19 cellular contexts compared by ENCODE assay signal in genomic region chr10:34017281-34017680, GRCh38.
DNase-seq lines count a peak whose midpoint lies in the region; ATAC-seq, FAIRE-seq and TF ChIP-seq lines count a peak whose summit lies in the region.
"Had no signal": no experiment of that assay in that cellular context is flagged by ENCODE, and none has a peak within 500 bp of the region (broad histone marks: within the 10 kb centered on the region; RNA-seq: fewer than 3 reads in every experiment).

No MANE protein-coding gene starts in this region.

- RAD21 ChIA-PET in GM12878 (lab: Charles Lee; ENCODE audit: unreplicated experiment) = interaction anchor here (0.6 kb wide), 1 partner anchor 719 kb away, joined by 4 read pairs; no protein-coding TSS in a partner anchor

- FAIRE-seq in GM12878 (lab: Jason Lieb, UNC) = no peak

- no TSS peak for BruUV-seq in GM12878 (replicated peaks; lab: Mats Ljungman, UMichigan)

- no peak overlapping the region for H3K9ac ChIP-seq in GM12878 (ENCODE audit: control insufficient read depth, insufficient read depth, low read length)
- H3K9ac ChIP-seq: GM23248 had no signal

- no peak for TF ChIP-seq RAD21 in GM12878 (IDR thresholded peaks at IDR 0.05; ENCODE audit: insufficient read depth, low read depth, low read length)

- WGBS in GM12878 (ENCODE audit: insufficient coverage, insufficient replicate concordance, low lambda C conversion rate, missing lambda C conversion rate) = 0% methylated on average over 1 of the region's 1 CpG

- H3K4me2 ChIP-seq in GM12878 (ENCODE audit: control insufficient read depth, insufficient read depth) = no peak overlapping the region

- DNase-seq in DMS 273 (lab: John Stamatoyannopoulos, UW; ENCODE audit: unreplicated experiment) (peak; percentile 0), DMS 273 treated with DMSO at 0.1 percent for 48 hours (lab: John Stamatoyannopoulos, UW) (no peak), GM12878 (ENCODE audit: low read depth, low spot score) (no peak), iPS-NIHi7 (ENCODE audit: extremely low spot score) (peak; percentile 74), NCI-H187 (lab: John Stamatoyannopoulos, UW) (no peak), NCI-H446 treated with DMSO at 0.1 percent for 48 hours (lab: John Stamatoyannopoulos, UW) (no peak), left lung (no peak)
- peak; percentile 7 for DNase-seq in Jurkat, Clone E6-1 (ENCODE audit: low read depth, low spot score)
- DNase-seq: 8988T; activated effector memory CD4-positive, alpha-beta T cell treated with Interleukin-2 at 50 U/mL for 16 hours; amniotic stem cell; EL; GM23248; islet precursor cell; NCI-H2029; stimulated activated naive CD8-positive, alpha-beta T cell treated with anti-CD3 and anti-CD28 coated beads, Interleukin-15, amount 100 ng/mL, for 72 hours had no signal

- H3K27ac ChIP-seq in GM12878 (ENCODE audit: control insufficient read depth, insufficient read depth) (no peak overlapping the region), left lung (no peak overlapping the region)
- H3K27ac ChIP-seq: epithelial cell of prostate, GM23248, RWPE1 had no signal

- ATAC-seq in GM12878 (peak; percentile 31; the same call in 2 of the 3 replicates), left lung (no peak)
- ATAC-seq: activated CD4-positive, CD25-positive, alpha-beta regulatory T cell treated with anti-CD3 and anti-CD28 coated beads, Interleukin-2, amount 50 U/mL, for 24 hours; stimulated activated naive CD8-positive, alpha-beta T cell treated with anti-CD3 and anti-CD28 coated beads, Interleukin-15, amount 100 ng/mL, for 72 hours had no signal

- no peak for TF ChIP-seq EP300 in GM12878 (IDR thresholded peaks at IDR 0.05; ENCODE audit: borderline replicate concordance in 1 of 2, control insufficient read depth in 1 of 2, low read depth in 2 of 2, low read length in 2 of 2)

- no peak for TF ChIP-seq POLR2A in GM12878 (IDR thresholded peaks at IDR 0.05; ENCODE audit: low read depth, low read length)

- TF ChIP-seq CTCF in GM12878 (IDR thresholded peaks at IDR 0.05 in 2 of 3, conservative IDR thresholded peaks at IDR 0.05 in 1 of 3; ENCODE audit: control insufficient read depth in 2 of 3, extremely low read depth in 1 of 3, insufficient read depth in 1 of 3, low read depth in 3 of 3, low read length in 3 of 3) (no peak), left lung (IDR thresholded peaks at IDR 0.05) (no peak)

- H3K4me1 ChIP-seq in GM12878 (ENCODE audit: control insufficient read depth, insufficient read depth, low read length) = no peaks in the 10 kb centered on the region
- no peaks in the 10 kb centered on the region for H3K4me1 ChIP-seq in left lung

- no peaks in the 10 kb centered on the region for H3K79me2 ChIP-seq in GM12878 (ENCODE audit: control insufficient read depth, insufficient read depth, low read length)

- H3K9me3 ChIP-seq in GM12878 (replicated peaks; ENCODE audit: control insufficient read depth, insufficient read depth, low read length) (no peaks in the 10 kb centered on the region), left lung (no peaks in the 10 kb centered on the region)

- H3K36me3 ChIP-seq in GM12878 (ENCODE audit: control insufficient read depth in 2 of 2, insufficient read depth in 2 of 2, low read length in 1 of 2) = no peaks in the 10 kb centered on the region
- no peaks in the 10 kb centered on the region for H3K36me3 ChIP-seq in left lung

- SMC1A ChIA-PET in GM12878 (lab: Charles Lee; ENCODE audit: uncharacterized antibody, unreplicated experiment) = interaction anchor here (1.0 to 1.6 kb wide), 4 partner anchors 119 to 690 kb away, joined by 3 read pairs; no protein-coding TSS in a partner anchor

- H3K4me3 ChIP-seq in Jurkat, Clone E6-1 (ENCODE audit: low read length) = no peak overlapping the region
- H3K4me3 ChIP-seq in GM12878 (no peak overlapping the region), left lung (no peak overlapping the region)
- H3K4me3 ChIP-seq: GM23248 had no signal

- H4K20me1 ChIP-seq in GM12878 (ENCODE audit: control insufficient read depth, insufficient read depth) = no peaks in the 10 kb centered on the region

- POLR2A ChIA-PET in GM12878 (lab: Charles Lee) = interaction anchor here (0.6 kb wide), 1 partner anchor 13 kb away, joined by 4 read pairs; no protein-coding TSS in a partner anchor

- H3K27me3 ChIP-seq in GM12878 (replicated peaks in 1 of 2; ENCODE audit: control insufficient read depth in 2 of 2, insufficient read depth in 2 of 2, low read length in 1 of 2) (no peaks in the 10 kb centered on the region), left lung (no peaks in the 10 kb centered on the region)

- no peak overlapping the region for H2AFZ ChIP-seq in GM12878 (ENCODE audit: control insufficient read depth, low read depth, low read length)
- H2AFZ ChIP-seq: GM23248 had no signal

- intact Hi-C loops in GM12878 (cut with micrococcal nuclease; ENCODE audit: unreplicated experiment) = no loop called here
- intact Hi-C loops in left lung (cut with DNase I) = no loop called here

- CTCF ChIA-PET in GM12878 (lab: Yijun Ruan, JAX) = interaction anchor here (0.5 to 1.6 kb wide), 5 partner anchors 14 to 220 kb away, joined by 3 to 4 read pairs (median 3); no protein-coding TSS in a partner anchor

- in situ Hi-C loops in GM12878 (cut with MboI) = no loop called here

TF ChIP-seq in GM12878, 131 proteins besides CTCF, POLR2A, EP300 and RAD21:
- TF ChIP-seq SIN3A (IDR thresholded peaks at IDR 0.05; ENCODE audit: low read depth, low read length) (no peak), ATF7 (IDR thresholded peaks at IDR 0.05; ENCODE audit: low read depth) (no peak), FOXK2 (IDR thresholded peaks at IDR 0.05) (no peak), SMAD5 (IDR thresholded peaks at IDR 0.05; ENCODE audit: low read depth) (no peak), STAT1 (conservative IDR thresholded peaks at IDR 0.05) (no peak), KDM1A (IDR thresholded peaks at IDR 0.05; ENCODE audit: borderline replicate concordance) (no peak), SUPT20H (IDR thresholded peaks at IDR 0.05; ENCODE audit: borderline replicate concordance, control insufficient read depth, low read depth, low read length) (no peak), NFIC (IDR thresholded peaks at IDR 0.05; ENCODE audit: low read depth, low read length) (no peak), ESRRA (IDR thresholded peaks at IDR 0.05; ENCODE audit: low read length) (no peak)
- TF ChIP-seq, protein P1, sequence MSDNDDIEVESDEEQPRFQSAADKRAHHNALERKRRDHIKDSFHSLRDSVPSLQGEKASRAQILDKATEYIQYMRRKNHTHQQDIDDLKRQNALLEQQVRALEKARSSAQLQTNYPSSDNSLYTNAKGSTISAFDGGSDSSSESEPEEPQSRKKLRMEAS (IDR thresholded peaks at IDR 0.05; ENCODE audit: low read depth, low read length) = no peak
- TF ChIP-seq, protein P2, sequence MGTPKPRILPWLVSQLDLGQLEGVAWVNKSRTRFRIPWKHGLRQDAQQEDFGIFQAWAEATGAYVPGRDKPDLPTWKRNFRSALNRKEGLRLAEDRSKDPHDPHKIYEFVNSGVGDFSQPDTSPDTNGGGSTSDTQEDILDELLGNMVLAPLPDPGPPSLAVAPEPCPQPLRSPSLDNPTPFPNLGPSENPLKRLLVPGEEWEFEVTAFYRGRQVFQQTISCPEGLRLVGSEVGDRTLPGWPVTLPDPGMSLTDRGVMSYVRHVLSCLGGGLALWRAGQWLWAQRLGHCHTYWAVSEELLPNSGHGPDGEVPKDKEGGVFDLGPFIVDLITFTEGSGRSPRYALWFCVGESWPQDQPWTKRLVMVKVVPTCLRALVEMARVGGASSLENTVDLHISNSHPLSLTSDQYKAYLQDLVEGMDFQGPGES (IDR thresholded peaks at IDR 0.05) = no peak
- TF ChIP-seq, protein P3, sequence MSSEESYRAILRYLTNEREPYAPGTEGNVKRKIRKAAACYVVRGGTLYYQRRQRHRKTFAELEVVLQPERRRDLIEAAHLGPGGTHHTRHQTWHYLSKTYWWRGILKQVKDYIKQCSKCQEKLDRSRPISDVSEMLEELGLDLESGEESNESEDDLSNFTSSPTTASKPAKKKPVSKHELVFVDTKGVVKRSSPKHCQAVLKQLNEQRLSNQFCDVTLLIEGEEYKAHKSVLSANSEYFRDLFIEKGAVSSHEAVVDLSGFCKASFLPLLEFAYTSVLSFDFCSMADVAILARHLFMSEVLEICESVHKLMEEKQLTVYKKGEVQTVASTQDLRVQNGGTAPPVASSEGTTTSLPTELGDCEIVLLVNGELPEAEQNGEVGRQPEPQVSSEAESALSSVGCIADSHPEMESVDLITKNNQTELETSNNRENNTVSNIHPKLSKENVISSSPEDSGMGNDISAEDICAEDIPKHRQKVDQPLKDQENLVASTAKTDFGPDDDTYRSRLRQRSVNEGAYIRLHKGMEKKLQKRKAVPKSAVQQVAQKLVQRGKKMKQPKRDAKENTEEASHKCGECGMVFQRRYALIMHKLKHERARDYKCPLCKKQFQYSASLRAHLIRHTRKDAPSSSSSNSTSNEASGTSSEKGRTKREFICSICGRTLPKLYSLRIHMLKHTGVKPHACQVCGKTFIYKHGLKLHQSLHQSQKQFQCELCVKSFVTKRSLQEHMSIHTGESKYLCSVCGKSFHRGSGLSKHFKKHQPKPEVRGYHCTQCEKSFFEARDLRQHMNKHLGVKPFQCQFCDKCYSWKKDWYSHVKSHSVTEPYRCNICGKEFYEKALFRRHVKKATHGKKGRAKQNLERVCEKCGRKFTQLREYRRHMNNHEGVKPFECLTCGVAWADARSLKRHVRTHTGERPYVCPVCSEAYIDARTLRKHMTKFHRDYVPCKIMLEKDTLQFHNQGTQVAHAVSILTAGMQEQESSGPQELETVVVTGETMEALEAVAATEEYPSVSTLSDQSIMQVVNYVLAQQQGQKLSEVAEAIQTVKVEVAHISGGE (CRISPR knock-in tag; IDR thresholded peaks at IDR 0.05) = no peak

Comparison
In these comparisons a context has a peak if more than half of its experiments do, and no peak if none do; other contexts are left out.
1. DNase-seq: peak in DMS 273 (single experiment), Jurkat, Clone E6-1 (single experiment) and iPS-NIHi7 (single experiment); none in DMS 273 treated with DMSO at 0.1 percent for 48 hours (single experiment), GM12878 (single experiment), NCI-H187 (0 of 2), NCI-H446 treated with DMSO at 0.1 percent for 48 hours (single experiment) and left lung (0 of 2).